In the genomic region with DNA sequence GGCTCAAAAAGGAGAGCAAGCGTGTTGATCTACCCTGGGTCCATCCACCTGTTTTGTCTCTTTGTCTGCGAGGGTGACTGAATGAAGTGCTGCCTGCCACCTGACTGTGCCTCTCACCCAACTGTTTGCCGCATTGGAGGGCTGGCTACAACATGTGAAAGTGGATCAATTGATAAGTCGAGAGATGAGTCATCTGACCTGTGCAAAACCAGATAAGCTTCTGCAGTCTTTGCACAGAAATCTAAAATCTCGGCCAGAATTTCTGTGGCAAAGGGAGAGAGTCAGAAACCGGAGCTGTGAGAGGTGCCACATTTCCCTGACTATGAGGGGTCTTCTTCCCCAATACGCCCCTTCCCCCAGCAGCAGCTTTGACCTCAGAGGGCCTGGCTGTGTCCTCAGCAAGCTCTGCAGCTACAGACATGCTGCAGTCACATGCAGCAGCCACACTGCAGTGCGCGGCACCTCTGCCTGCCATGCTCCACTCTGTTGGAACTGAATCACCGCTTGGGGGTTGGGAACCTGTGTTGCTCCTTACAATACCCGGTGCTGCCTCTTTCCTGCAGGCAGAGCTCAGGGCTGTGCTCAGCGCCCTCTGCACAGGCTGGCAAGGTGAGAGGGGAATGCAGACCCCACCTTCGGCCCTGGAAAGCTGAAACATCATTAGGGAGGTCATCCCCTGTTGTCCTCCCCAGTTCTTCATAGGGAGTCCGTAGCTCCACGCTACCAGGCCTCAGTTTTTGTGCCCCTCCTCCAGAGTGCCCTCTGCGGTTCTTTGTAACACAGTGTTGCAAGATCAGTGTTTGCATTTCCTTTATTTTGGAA, we compare ENCODE assay signal across 1 cellular context.
TF ChIP-seq lines count a peak whose summit lies in the region.

No MANE protein-coding gene starts in this region.

TF ChIP-seq in K562, 482 proteins besides CTCF, POLR2A, EP300 and RAD21 (continued from another document and continues in another):
- TF ChIP-seq, protein P1, sequence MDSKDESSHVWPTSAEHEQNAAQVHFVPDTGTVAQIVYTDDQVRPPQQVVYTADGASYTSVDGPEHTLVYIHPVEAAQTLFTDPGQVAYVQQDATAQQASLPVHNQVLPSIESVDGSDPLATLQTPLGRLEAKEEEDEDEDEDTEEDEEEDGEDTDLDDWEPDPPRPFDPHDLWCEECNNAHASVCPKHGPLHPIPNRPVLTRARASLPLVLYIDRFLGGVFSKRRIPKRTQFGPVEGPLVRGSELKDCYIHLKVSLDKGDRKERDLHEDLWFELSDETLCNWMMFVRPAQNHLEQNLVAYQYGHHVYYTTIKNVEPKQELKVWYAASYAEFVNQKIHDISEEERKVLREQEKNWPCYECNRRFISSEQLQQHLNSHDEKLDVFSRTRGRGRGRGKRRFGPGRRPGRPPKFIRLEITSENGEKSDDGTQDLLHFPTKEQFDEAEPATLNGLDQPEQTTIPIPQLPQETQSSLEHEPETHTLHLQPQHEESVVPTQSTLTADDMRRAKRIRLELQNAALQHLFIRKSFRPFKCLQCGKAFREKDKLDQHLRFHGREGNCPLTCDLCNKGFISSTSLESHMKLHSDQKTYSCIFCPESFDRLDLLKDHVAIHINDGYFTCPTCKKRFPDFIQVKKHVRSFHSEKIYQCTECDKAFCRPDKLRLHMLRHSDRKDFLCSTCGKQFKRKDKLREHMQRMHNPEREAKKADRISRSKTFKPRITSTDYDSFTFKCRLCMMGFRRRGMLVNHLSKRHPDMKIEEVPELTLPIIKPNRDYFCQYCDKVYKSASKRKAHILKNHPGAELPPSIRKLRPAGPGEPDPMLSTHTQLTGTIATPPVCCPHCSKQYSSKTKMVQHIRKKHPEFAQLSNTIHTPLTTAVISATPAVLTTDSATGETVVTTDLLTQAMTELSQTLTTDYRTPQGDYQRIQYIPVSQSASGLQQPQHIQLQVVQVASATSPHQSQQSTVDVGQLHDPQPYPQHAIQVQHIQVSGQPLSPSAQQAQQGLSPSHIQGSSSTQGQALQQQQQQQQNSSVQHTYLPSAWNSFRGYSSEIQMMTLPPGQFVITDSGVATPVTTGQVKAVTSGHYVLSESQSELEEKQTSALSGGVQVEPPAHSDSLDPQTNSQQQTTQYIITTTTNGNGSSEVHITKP (IDR thresholded peaks at IDR 0.05; ENCODE audit: partially characterized antibody), result no peak
- TF ChIP-seq, protein P2, sequence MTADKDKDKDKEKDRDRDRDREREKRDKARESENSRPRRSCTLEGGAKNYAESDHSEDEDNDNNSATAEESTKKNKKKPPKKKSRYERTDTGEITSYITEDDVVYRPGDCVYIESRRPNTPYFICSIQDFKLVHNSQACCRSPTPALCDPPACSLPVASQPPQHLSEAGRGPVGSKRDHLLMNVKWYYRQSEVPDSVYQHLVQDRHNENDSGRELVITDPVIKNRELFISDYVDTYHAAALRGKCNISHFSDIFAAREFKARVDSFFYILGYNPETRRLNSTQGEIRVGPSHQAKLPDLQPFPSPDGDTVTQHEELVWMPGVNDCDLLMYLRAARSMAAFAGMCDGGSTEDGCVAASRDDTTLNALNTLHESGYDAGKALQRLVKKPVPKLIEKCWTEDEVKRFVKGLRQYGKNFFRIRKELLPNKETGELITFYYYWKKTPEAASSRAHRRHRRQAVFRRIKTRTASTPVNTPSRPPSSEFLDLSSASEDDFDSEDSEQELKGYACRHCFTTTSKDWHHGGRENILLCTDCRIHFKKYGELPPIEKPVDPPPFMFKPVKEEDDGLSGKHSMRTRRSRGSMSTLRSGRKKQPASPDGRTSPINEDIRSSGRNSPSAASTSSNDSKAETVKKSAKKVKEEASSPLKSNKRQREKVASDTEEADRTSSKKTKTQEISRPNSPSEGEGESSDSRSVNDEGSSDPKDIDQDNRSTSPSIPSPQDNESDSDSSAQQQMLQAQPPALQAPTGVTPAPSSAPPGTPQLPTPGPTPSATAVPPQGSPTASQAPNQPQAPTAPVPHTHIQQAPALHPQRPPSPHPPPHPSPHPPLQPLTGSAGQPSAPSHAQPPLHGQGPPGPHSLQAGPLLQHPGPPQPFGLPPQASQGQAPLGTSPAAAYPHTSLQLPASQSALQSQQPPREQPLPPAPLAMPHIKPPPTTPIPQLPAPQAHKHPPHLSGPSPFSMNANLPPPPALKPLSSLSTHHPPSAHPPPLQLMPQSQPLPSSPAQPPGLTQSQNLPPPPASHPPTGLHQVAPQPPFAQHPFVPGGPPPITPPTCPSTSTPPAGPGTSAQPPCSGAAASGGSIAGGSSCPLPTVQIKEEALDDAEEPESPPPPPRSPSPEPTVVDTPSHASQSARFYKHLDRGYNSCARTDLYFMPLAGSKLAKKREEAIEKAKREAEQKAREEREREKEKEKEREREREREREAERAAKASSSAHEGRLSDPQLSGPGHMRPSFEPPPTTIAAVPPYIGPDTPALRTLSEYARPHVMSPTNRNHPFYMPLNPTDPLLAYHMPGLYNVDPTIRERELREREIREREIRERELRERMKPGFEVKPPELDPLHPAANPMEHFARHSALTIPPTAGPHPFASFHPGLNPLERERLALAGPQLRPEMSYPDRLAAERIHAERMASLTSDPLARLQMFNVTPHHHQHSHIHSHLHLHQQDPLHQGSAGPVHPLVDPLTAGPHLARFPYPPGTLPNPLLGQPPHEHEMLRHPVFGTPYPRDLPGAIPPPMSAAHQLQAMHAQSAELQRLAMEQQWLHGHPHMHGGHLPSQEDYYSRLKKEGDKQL (CRISPR knock-in tag; IDR thresholded peaks at IDR 0.05; ENCODE audit: borderline replicate concordance), result no peak
- no peak for TF ChIP-seq CHD1 (IDR thresholded peaks at IDR 0.05; ENCODE audit: low read length)
- no peak for TF ChIP-seq MCM3 (IDR thresholded peaks at IDR 0.05)
- TF ChIP-seq ZNF12 (CRISPR knock-in tag; IDR thresholded peaks at IDR 0.05), result no peak
- TF ChIP-seq CBFA2T2 (conservative IDR thresholded peaks at IDR 0.05), result peak; percentile 81
- TF ChIP-seq, protein P3, sequence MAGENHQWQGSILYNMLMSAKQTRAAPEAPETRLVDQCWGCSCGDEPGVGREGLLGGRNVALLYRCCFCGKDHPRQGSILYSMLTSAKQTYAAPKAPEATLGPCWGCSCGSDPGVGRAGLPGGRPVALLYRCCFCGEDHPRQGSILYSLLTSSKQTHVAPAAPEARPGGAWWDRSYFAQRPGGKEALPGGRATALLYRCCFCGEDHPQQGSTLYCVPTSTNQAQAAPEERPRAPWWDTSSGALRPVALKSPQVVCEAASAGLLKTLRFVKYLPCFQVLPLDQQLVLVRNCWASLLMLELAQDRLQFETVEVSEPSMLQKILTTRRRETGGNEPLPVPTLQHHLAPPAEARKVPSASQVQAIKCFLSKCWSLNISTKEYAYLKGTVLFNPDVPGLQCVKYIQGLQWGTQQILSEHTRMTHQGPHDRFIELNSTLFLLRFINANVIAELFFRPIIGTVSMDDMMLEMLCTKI (IDR thresholded peaks at IDR 0.05; ENCODE audit: partially characterized antibody), result no peak
- TF ChIP-seq, protein P4, sequence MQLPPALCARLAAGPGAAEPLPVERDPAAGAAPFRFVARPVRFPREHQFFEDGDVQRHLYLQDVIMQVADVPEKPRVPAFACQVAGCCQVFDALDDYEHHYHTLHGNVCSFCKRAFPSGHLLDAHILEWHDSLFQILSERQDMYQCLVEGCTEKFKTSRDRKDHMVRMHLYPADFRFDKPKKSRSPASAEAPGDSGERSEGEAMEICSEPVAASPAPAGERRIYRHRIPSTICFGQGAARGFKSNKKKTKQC (CRISPR knock-in tag; IDR thresholded peaks at IDR 0.05), result no peak
- TF ChIP-seq HCFC1 (IDR thresholded peaks at IDR 0.05; ENCODE audit: low read depth, low read length), result no peak
- TF ChIP-seq SPI1 (IDR thresholded peaks at IDR 0.05; ENCODE audit: borderline replicate concordance, low read depth, low read length), result no peak
- TF ChIP-seq HDAC3 (IDR thresholded peaks at IDR 0.05; ENCODE audit: borderline replicate concordance, partially characterized antibody), result no peak
- TF ChIP-seq, protein P5, sequence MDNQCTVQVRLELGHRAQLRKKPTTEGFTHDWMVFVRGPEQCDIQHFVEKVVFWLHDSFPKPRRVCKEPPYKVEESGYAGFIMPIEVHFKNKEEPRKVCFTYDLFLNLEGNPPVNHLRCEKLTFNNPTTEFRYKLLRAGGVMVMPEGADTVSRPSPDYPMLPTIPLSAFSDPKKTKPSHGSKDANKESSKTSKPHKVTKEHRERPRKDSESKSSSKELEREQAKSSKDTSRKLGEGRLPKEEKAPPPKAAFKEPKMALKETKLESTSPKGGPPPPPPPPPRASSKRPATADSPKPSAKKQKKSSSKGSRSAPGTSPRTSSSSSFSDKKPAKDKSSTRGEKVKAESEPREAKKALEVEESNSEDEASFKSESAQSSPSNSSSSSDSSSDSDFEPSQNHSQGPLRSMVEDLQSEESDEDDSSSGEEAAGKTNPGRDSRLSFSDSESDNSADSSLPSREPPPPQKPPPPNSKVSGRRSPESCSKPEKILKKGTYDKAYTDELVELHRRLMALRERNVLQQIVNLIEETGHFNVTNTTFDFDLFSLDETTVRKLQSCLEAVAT (IDR thresholded peaks at IDR 0.05), result no peak
- no peak for TF ChIP-seq ELF1 (tag; IDR thresholded peaks at IDR 0.05)
- TF ChIP-seq CBX5 (IDR thresholded peaks at IDR 0.05; ENCODE audit: borderline replicate concordance, low read depth), result no peak
- no peak for TF ChIP-seq MEF2D (tag; conservative IDR thresholded peaks at IDR 0.05; ENCODE audit: low read depth)
- TF ChIP-seq, protein P6, sequence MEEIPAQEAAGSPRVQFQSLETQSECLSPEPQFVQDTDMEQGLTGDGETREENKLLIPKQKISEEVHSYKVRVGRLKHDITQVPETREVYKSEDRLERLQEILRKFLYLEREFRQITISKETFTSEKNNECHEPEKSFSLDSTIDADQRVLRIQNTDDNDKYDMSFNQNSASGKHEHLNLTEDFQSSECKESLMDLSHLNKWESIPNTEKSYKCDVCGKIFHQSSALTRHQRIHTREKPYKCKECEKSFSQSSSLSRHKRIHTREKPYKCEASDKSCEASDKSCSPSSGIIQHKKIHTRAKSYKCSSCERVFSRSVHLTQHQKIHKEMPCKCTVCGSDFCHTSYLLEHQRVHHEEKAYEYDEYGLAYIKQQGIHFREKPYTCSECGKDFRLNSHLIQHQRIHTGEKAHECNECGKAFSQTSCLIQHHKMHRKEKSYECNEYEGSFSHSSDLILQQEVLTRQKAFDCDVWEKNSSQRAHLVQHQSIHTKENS (CRISPR knock-in tag; IDR thresholded peaks at IDR 0.05), result no peak
- TF ChIP-seq ZNF133 (CRISPR knock-in tag; IDR thresholded peaks at IDR 0.05), result no peak
- TF ChIP-seq, protein P7, sequence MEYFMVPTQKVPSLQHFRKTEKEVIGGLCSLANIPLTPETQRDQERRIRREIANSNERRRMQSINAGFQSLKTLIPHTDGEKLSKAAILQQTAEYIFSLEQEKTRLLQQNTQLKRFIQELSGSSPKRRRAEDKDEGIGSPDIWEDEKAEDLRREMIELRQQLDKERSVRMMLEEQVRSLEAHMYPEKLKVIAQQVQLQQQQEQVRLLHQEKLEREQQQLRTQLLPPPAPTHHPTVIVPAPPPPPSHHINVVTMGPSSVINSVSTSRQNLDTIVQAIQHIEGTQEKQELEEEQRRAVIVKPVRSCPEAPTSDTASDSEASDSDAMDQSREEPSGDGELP (CRISPR knock-in tag; IDR thresholded peaks at IDR 0.05; ENCODE audit: borderline replicate concordance), result peak; percentile 50; the same call in 1 of the 2 replicates
- no peak for TF ChIP-seq ZNF217 (CRISPR knock-in tag; IDR thresholded peaks at IDR 0.05)
- TF ChIP-seq MIER1 (IDR thresholded peaks at IDR 0.05; ENCODE audit: low read depth), result no peak
- TF ChIP-seq ZNF121 (CRISPR knock-in tag; conservative IDR thresholded peaks at IDR 0.05), result no peak
- TF ChIP-seq XRCC3 (IDR thresholded peaks at IDR 0.05), result no peak
- TF ChIP-seq ZBTB7A (IDR thresholded peaks at IDR 0.05; ENCODE audit: borderline replicate concordance, control insufficient read depth, low read depth, low read length), result no peak
- TF ChIP-seq GTF2E2 (tag; IDR thresholded peaks at IDR 0.05), result no peak
- no peak for TF ChIP-seq WHSC1 (IDR thresholded peaks at IDR 0.05; ENCODE audit: low read length)
- TF ChIP-seq, protein P8, sequence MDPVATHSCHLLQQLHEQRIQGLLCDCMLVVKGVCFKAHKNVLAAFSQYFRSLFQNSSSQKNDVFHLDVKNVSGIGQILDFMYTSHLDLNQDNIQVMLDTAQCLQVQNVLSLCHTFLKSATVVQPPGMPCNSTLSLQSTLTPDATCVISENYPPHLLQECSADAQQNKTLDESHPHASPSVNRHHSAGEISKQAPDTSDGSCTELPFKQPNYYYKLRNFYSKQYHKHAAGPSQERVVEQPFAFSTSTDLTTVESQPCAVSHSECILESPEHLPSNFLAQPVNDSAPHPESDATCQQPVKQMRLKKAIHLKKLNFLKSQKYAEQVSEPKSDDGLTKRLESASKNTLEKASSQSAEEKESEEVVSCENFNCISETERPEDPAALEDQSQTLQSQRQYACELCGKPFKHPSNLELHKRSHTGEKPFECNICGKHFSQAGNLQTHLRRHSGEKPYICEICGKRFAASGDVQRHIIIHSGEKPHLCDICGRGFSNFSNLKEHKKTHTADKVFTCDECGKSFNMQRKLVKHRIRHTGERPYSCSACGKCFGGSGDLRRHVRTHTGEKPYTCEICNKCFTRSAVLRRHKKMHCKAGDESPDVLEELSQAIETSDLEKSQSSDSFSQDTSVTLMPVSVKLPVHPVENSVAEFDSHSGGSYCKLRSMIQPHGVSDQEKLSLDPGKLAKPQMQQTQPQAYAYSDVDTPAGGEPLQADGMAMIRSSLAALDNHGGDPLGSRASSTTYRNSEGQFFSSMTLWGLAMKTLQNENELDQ (CRISPR knock-in tag; IDR thresholded peaks at IDR 0.05; ENCODE audit: borderline replicate concordance), result no peak
- TF ChIP-seq BACH1 (tag; IDR thresholded peaks at IDR 0.05), result no peak
- peak; percentile 48; the same call in 1 of the 2 replicates for TF ChIP-seq CTBP1 (IDR thresholded peaks at IDR 0.05; ENCODE audit: borderline replicate concordance)
- no peak for TF ChIP-seq MTF1 (CRISPR knock-in tag; IDR thresholded peaks at IDR 0.05; ENCODE audit: borderline replicate concordance)
- peak; percentile 49; the same call in 1 of the 2 replicates for TF ChIP-seq ATF7 (IDR thresholded peaks at IDR 0.05)
- no peak for TF ChIP-seq SRSF3 (IDR thresholded peaks at IDR 0.05; ENCODE audit: insufficient read depth, low read length)
- TF ChIP-seq ETV5 (CRISPR knock-in tag; IDR thresholded peaks at IDR 0.05; ENCODE audit: low read depth), result no peak
- no peak for TF ChIP-seq HDAC6 (IDR thresholded peaks at IDR 0.05; ENCODE audit: low read depth, low read length)
